8 cellular contexts compared by ENCODE assay signal in the genomic region with DNA sequence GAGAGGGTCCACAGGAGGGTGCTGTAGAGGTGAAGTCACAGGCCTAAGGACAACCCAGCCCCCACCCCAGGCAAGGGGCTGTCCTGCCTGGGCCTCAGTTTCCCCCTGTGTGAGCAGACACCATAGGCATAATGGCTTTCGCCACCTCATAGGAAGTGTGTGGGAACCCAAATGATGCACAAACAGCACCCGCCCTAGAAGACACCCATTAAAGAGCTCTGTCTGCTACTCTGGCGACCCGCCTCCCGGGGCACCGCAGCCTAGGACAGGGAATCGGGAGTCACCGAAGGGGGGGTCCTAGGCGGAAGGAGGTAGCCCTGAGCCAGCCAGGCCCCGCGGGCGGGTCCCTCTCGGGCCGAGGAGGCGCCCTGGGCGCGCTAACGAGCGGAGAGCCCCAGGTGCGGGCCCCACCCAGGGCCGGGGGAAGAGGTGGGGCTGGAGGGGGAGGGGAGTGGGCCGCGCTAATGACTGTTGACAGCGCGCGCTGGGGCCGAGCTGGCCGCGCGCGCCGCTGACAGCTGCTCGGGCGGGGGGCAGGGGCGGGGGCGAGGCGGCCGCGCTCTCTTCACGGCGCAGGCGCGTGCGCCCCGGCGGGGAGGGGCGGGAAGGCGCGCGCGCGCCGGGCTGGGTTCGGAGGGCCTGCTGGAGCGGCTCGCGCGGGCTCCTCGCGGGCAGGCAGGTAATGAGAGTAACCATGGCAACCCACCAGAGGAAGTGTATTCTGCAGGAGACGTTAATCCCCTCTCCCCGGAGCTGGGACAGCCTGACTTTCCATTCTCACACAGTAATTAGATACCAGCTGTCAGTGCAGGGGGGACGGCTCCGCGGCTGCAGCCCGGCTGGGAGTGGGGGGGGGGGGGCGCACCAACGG. TPM values are rescaled to one million over a fixed set of nuclear protein-coding genes. Genes with fewer than 3 reads are reported as not detected.
DNase-seq lines count a peak whose midpoint lies in the region; ATAC-seq and TF ChIP-seq lines count a peak whose summit lies in the region.

No MANE protein-coding gene starts in this region.

- peaks cover 0 to 5% (median 0%) of the 10 kb centered on the region in 3 donors for H3K36me3 Mint-ChIP-seq in naive thymus-derived CD8-positive, alpha-beta T cell

- H3K27ac ChIP-seq in suprapubic skin: no peak overlapping the region

- TF ChIP-seq POLR2A in erythroblast (IDR thresholded peaks at IDR 0.05; ENCODE audit: low read length): no peak
- TF ChIP-seq POLR2A in suprapubic skin (IDR thresholded peaks at IDR 0.05): no peak

- H3K27me3 ChIP-seq in suprapubic skin: no peaks in the 10 kb centered on the region

- peak overlapping the region; percentile 57 for H3K4me3 ChIP-seq in suprapubic skin

- H3K4me1 ChIP-seq in suprapubic skin: peaks cover 40% of the 10 kb centered on the region

- TF ChIP-seq EP300 in suprapubic skin (IDR thresholded peaks at IDR 0.05): no peak

- peak overlapping the region; percentile 79 to 96 (median 88) for H3K4me3 Mint-ChIP-seq in naive thymus-derived CD8-positive, alpha-beta T cell

- no peaks in the 10 kb centered on the region for H3K9me3 Mint-ChIP-seq in naive thymus-derived CD8-positive, alpha-beta T cell

- DNase-seq in NCI-H82 treated with DMSO at 0.1 percent for 48 hours (lab: John Stamatoyannopoulos, UW; ENCODE audit: unreplicated experiment): peak; percentile 87
- peak; percentile 63 for DNase-seq in activated T-cell treated with anti-CD3 and anti-CD28 coated beads for 48 hours (ENCODE audit: low read depth)
- peak; percentile 75 to 79 for DNase-seq in erythroblast (lab: John Stamatoyannopoulos, UW)
- DNase-seq in naive thymus-derived CD8-positive, alpha-beta T cell: peak; percentile 71 to 89 (median 78)
- no peak for DNase-seq in suprapubic skin (ENCODE audit: low spot score in 2 of 2)

- no peaks in the 10 kb centered on the region for H3K36me3 ChIP-seq in suprapubic skin

- peaks cover 37 to 93% (median 86%) of the 10 kb centered on the region in 4 donors for H3K4me1 Mint-ChIP-seq in naive thymus-derived CD8-positive, alpha-beta T cell

- H3K27ac Mint-ChIP-seq in naive thymus-derived CD8-positive, alpha-beta T cell: peak overlapping the region; percentile 90 to 100 (median 98)

- no peaks in the 10 kb centered on the region for H3K9me3 ChIP-seq in suprapubic skin

- 7% methylated on average over 3 of the region's 68 CpGs for WGBS in suprapubic skin

- peak; percentile 45 for ATAC-seq in GM18502 (IDR thresholded peaks at IDR 0.05; ENCODE audit: poor library complexity, unreplicated experiment)
- peak; percentile 38 for ATAC-seq in HG03571 (IDR thresholded peaks at IDR 0.05; ENCODE audit: unreplicated experiment)
- peak; percentile 30 to 62 for ATAC-seq in naive thymus-derived CD8-positive, alpha-beta T cell
- no peak for ATAC-seq in HG03095 (IDR thresholded peaks at IDR 0.05; ENCODE audit: unreplicated experiment)

- no peaks in the 10 kb centered on the region for H3K27me3 Mint-ChIP-seq in naive thymus-derived CD8-positive, alpha-beta T cell

- POLR2A ChIA-PET in naive thymus-derived CD8-positive, alpha-beta T cell (lab: Charles Lee): interaction anchor here (0.5 to 29.2 kb wide), 18 partner anchors 11 to 177 kb away, joined by 3 to 883 read pairs (median 8); a partner anchor contains a TSS

- TF ChIP-seq CTCF in suprapubic skin (IDR thresholded peaks at IDR 0.05): no peak

RNA-seq across cellular contexts. Expression of a gene that starts 48.9 kb away (rescaled TPM):
- total RNA-seq in naive thymus-derived CD8-positive, alpha-beta T cell: 10 to 100 TPM; 65.7 to 66.1 TPM
- polyA plus RNA-seq in naive thymus-derived CD8-positive, alpha-beta T cell: 10 to 100 TPM; 10.0 to 21.5 (median 14.2) TPM
- total RNA-seq in suprapubic skin: 10 to 100 TPM in 1 of 4 donors, 1 to 10 TPM in 3; 2.6 to 12.8 (median 6.4) TPM

Comparison
In these comparisons a context has a peak if more than half of its experiments do, and no peak if none do; other contexts are left out.
1. DNase-seq: peak in NCI-H82 treated with DMSO at 0.1 percent for 48 hours (single experiment), activated T-cell treated with anti-CD3 and anti-CD28 coated beads for 48 hours (single experiment), erythroblast (2 of 2) and naive thymus-derived CD8-positive, alpha-beta T cell (10 of 10); none in suprapubic skin (0 of 2).
2. RNA of a gene that starts 48.9 kb away (total RNA-seq): 65.7 to 66.1 TPM in naive thymus-derived CD8-positive, alpha-beta T cell; 2.6 to 12.8 TPM in suprapubic skin; every median in the first group is over 4 times any median in the second.